Comparison of ENCODE assay signal across 28 cellular contexts in genomic region chr1:30975217-30975616, GRCh38.
DNase-seq lines count a peak whose midpoint lies in the region; ATAC-seq, FAIRE-seq and TF ChIP-seq lines count a peak whose summit lies in the region.
"Had no signal": no experiment of that assay in that cellular context is flagged by ENCODE, and none has a peak within 500 bp of the region (broad histone marks: within the 10 kb centered on the region; RNA-seq: fewer than 3 reads in every experiment).

No MANE protein-coding gene starts in this region.

- no peaks in the 10 kb centered on the region for H3K27me3 ChIP-seq in BLaER1
- H3K27me3 ChIP-seq: breast epithelium, foreskin keratinocyte, tibial nerve had no signal

- no peaks in the 10 kb centered on the region for H3K9me3 ChIP-seq in BLaER1
- H3K9me3 ChIP-seq: breast epithelium, tibial nerve had no signal

- no peak overlapping the region for H3K27ac ChIP-seq in BLaER1
- H3K27ac ChIP-seq: foreskin keratinocyte, WERI-Rb-1 had no signal

- H3K4me1 Mint-ChIP-seq in glutamatergic neuron (ENCODE audit: low read depth, unreplicated experiment) (peaks cover 21% of the 10 kb centered on the region), progenitor cell of endocrine pancreas (ENCODE audit: low read depth) (peaks cover 10% of the 10 kb centered on the region)

- H3K4me3 ChIP-seq in BLaER1: no peak overlapping the region
- H3K4me3 ChIP-seq: breast epithelium, tibial nerve had no signal

- peaks cover 5% of the 10 kb centered on the region for H3K36me3 Mint-ChIP-seq in glutamatergic neuron (ENCODE audit: unreplicated experiment)
- peaks cover 34% of the 10 kb centered on the region for H3K36me3 Mint-ChIP-seq in progenitor cell of endocrine pancreas (ENCODE audit: insufficient read depth)

- H3K4me3 Mint-ChIP-seq in glutamatergic neuron (ENCODE audit: unreplicated experiment) (no peak overlapping the region), progenitor cell of endocrine pancreas (ENCODE audit: low read depth) (no peak overlapping the region)
- H3K4me3 Mint-ChIP-seq: activated CD4-positive, alpha-beta T cell treated with anti-CD3 and anti-CD28 coated beads, Interleukin-2, amount 10 ng/mL, durations not matched to agents 24 days and 14 days; CD8-positive, alpha-beta T cell had no signal

- peaks cover 98% of the 10 kb centered on the region for H4K20me1 ChIP-seq in BLaER1

- peaks cover 59% of the 10 kb centered on the region for H3K4me1 ChIP-seq in BLaER1
- H3K4me1 ChIP-seq: breast epithelium had no signal

- peaks cover 87% of the 10 kb centered on the region for H3K36me3 ChIP-seq in BLaER1
- H3K36me3 ChIP-seq: breast epithelium had no signal

- TF ChIP-seq CTCF in glutamatergic neuron (IDR thresholded peaks at IDR 0.05; ENCODE audit: partially characterized antibody, unreplicated experiment) (no peak), progenitor cell of endocrine pancreas (IDR thresholded peaks at IDR 0.05; ENCODE audit: unreplicated experiment) (no peak)

- H3K27ac Mint-ChIP-seq in glutamatergic neuron (ENCODE audit: unreplicated experiment) (peak overlapping the region; percentile 73), progenitor cell of endocrine pancreas (peak overlapping the region; percentile 15)
- H3K27ac Mint-ChIP-seq: activated CD4-positive, alpha-beta T cell treated with anti-CD3 and anti-CD28 coated beads, Interleukin-2, amount 10 ng/mL, durations not matched to agents 24 days and 14 days; CD8-positive, alpha-beta T cell had no signal

- DNase-seq in GM18507 (ENCODE audit: extremely low spot score, insufficient read length, low read depth): no peak
- no peak for DNase-seq in glutamatergic neuron
- DNase-seq in progenitor cell of endocrine pancreas (ENCODE audit: low spot score, unreplicated experiment): no peak
- DNase-seq in glomerular visceral epithelial cell (ENCODE audit: extremely low spot score): no peak
- no peak for DNase-seq in stimulated activated naive CD4-positive, alpha-beta T cell (lab: John Stamatoyannopoulos, UW)
- DNase-seq: activated CD4-positive, alpha-beta T cell treated with anti-CD3 and anti-CD28 coated beads, Interleukin-2, amount 10 ng/mL, durations not matched to agents 24 days and 14 days; activated naive CD4-positive, alpha-beta T cell; activated T-cell treated with anti-CD3 and anti-CD28 coated beads, Interleukin-2, amount 50 U/mL, for 48 hours; CD8-positive, alpha-beta T cell; DMS 273 treated with DMSO at 0.1 percent for 48 hours; effector CD8-positive, alpha-beta T cell; foreskin keratinocyte; HCEC 1CT; NCI-H1092; NCI-H187; NCI-H524 treated with DMSO at 0.1 percent for 48 hours; NK-92 treated with Interleukin-12 subunit alpha and Interleukin-12 subunit beta, amount 100 ng/mL, for 24 hours; nucleus accumbens; SHP77; T-helper 9 cell; WERI-Rb-1 had no signal

- peak; percentile 21 for FAIRE-seq in GM18507 (lab: Jason Lieb, UNC)
- FAIRE-seq: colon, GM12891 had no signal

- ATAC-seq in GM21390 (IDR thresholded peaks at IDR 0.05; ENCODE audit: unreplicated experiment): no peak
- ATAC-seq: CD8-positive, alpha-beta T cell; esophagus mucosa; foreskin keratinocyte had no signal

- no peak overlapping the region for H3K9ac ChIP-seq in BLaER1

- H3K4me2 ChIP-seq in BLaER1: peak overlapping the region; percentile 57

- H3K27me3 Mint-ChIP-seq in glutamatergic neuron (ENCODE audit: unreplicated experiment) (peaks cover 7% of the 10 kb centered on the region), progenitor cell of endocrine pancreas (no peaks in the 10 kb centered on the region)
- H3K27me3 Mint-ChIP-seq: activated CD4-positive, alpha-beta T cell treated with anti-CD3 and anti-CD28 coated beads, Interleukin-2, amount 10 ng/mL, durations not matched to agents 24 days and 14 days had no signal

- peaks cover 2% of the 10 kb centered on the region for H3K9me3 Mint-ChIP-seq in glutamatergic neuron (ENCODE audit: unreplicated experiment)
- H3K9me3 Mint-ChIP-seq in progenitor cell of endocrine pancreas (ENCODE audit: low read depth): no peaks in the 10 kb centered on the region
- H3K9me3 Mint-ChIP-seq: activated CD4-positive, alpha-beta T cell treated with anti-CD3 and anti-CD28 coated beads, Interleukin-2, amount 10 ng/mL, durations not matched to agents 24 days and 14 days; CD8-positive, alpha-beta T cell had no signal
